ENCODE assay signal across 16 cellular contexts in the genomic region with DNA sequence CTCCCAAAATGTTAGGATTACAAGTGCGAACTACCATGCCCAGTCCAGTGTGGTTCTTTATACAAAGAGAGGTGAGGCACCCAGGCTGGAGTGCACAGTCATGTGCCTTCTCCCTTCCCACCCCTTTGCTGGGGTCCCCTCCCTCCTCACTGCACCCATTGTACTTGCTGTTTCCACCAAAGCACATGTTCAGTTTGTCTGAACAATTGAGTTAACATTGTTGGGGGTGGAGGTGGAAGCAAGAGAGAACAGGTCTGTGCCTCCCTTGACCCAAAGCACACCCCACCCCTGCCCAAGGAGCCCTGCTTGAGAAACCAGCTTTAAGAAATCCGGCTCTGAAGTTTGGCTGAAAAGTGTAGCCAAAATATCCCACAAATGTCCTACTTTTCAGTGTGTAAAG.
"Had no signal": no experiment of that assay in that cellular context is flagged by ENCODE, and none has a peak within 500 bp of the region (broad histone marks: within the 10 kb centered on the region; RNA-seq: fewer than 3 reads in every experiment).

No MANE protein-coding gene starts in this region.

- H3K4me3 ChIP-seq: colonic mucosa, lower lobe of right lung, ovary, right lobe of liver, smooth muscle cell, stomach, thyroid gland, vagina had no signal

- H3K36me3 ChIP-seq: colonic mucosa, lower lobe of right lung, ovary, right lobe of liver, stomach, thyroid gland, vagina had no signal

- H3K27ac ChIP-seq: colonic mucosa, lower lobe of right lung, ovary, right lobe of liver, stomach, thyroid gland, vagina had no signal

- H3K4me1 ChIP-seq: colonic mucosa, lower lobe of right lung, right lobe of liver, thyroid gland, vagina had no signal

- H3K27me3 ChIP-seq: colonic mucosa, ovary, right lobe of liver, stomach, thyroid gland, vagina had no signal

- H3K9me3 ChIP-seq: colonic mucosa, lower lobe of right lung, ovary, right lobe of liver, stomach, thyroid gland, vagina had no signal

- DNase-seq: colonic mucosa; effector CD8-positive, alpha-beta T cell; left ventricle myocardium superior; lower lobe of right lung; natural killer cell; ovary; stimulated activated CD4-positive, alpha-beta T cell treated with anti-CD3 and anti-CD28 coated beads, Interleukin-2, amount 100 ng/mL, for 24 hours; stimulated activated CD4-positive, alpha-beta T cell treated with anti-CD3 and anti-CD28 coated beads, Interleukin-4, amount 100 ng/mL, for 24 hours; stimulated activated naive CD4-positive, alpha-beta T cell treated with Interleukin-2 at 50 U/mL for 16 hours; stomach; thyroid gland; trophoblast cell had no signal

- ATAC-seq: lower lobe of right lung; natural killer cell; right lobe of liver; stimulated activated effector memory CD8-positive, alpha-beta T cell treated with anti-CD3 and anti-CD28 coated beads, Interleukin-12 subunit alpha, Interleukin-12 subunit beta, amount 100 ng/mL, for 72 hours had no signal
